In the genomic region with DNA sequence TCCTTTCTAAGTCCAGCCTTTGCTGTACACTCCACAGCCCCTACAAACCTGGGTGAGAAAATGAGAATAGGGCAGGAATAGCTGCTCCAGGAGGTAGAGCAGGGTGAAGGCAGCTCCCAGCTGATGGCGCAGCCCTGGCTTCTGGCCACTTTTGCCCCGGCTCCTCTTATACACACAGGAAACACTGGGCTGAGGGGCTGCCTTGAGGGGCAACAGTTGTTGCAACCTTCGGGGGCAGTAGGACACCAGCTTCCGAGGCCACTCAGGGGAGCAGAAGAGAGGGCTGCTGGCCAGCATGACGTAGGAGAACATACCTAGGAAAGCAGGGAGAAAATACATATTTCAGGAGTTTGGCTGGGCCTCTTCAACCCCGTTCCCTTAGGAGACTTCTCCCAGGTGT, we compare ENCODE assay signal across 34 cellular contexts.
"Had no signal": no experiment of that assay in that cellular context is flagged by ENCODE, and none has a peak within 500 bp of the region (broad histone marks: within the 10 kb centered on the region; RNA-seq: fewer than 3 reads in every experiment).

No MANE protein-coding gene starts in this region.

- H3K4me2 ChIP-seq: KMS-11 had no signal

- H3K27me3 ChIP-seq: MG63 had no signal

- H3K9ac ChIP-seq: KMS-11 had no signal

- H3K9me3 ChIP-seq: MG63 had no signal

- H3K4me3 ChIP-seq: MG63 had no signal

- DNase-seq: Karpas-422, Kasumi-1, MG63, MM.1S, MV-4-11, NCI-H1048, NCI-H1092, NCI-H1092 treated with DMSO at 0.1 percent for 48 hours, NCI-H1105, NCI-H1105 treated with DMSO at 0.1 percent for 48 hours, NCI-H1417, NCI-H1417 treated with DMSO at 0.1 percent for 48 hours, NCI-H1436, NCI-H1436 treated with DMSO at 0.1 percent for 48 hours, NCI-H146, NCI-H1694, NCI-H1694 treated with DMSO at 0.1 percent for 48 hours, NCI-H187, NCI-H187 treated with DMSO at 0.1 percent for 48 hours, NCI-H1930, NCI-H2029, NCI-H2029 treated with DMSO at 0.1 percent for 48 hours, NCI-H2081, NCI-H2081 treated with DMSO at 0.1 percent for 48 hours, NCI-H2107, NCI-H2171, NCI-H2171 treated with DMSO at 0.1 percent for 48 hours, NCI-H2227 treated with DMSO at 0.1 percent for 48 hours, NCI-H226, NCI-H345, NCI-H446, NCI-H446 treated with DMSO at 0.1 percent for 48 hours, NCI-H510A had no signal

- H3K27ac ChIP-seq: KMS-11 had no signal
